In genomic region chr10:69179743-69180524, GRCh38 we compare ENCODE assay signal across 1 cellular context.
TF ChIP-seq lines count a peak whose summit lies in the region.

TSS of gene SUPV3L1 (plus strand) at chr10:69180234. CDS start at chr10:69180292, 58 bp downstream.

TF ChIP-seq in K562, 482 proteins besides CTCF, POLR2A, EP300 and RAD21 (continued from another document and continues in another):
- TF ChIP-seq ZNF318 (IDR thresholded peaks at IDR 0.05; ENCODE audit: borderline replicate concordance in 1 of 2, low read depth in 1 of 2) = peak in 1 of 2 experiments; percentile 64; a peak in 1 of 4 replicates
- TF ChIP-seq TAF15 (IDR thresholded peaks at IDR 0.05; ENCODE audit: low read depth, low read length) = no peak
- peak; percentile 2; the same call in 1 of the 2 replicates for TF ChIP-seq FOXJ2 (tag; IDR thresholded peaks at IDR 0.05)
- no peak for TF ChIP-seq PURB (CRISPR knock-in tag; IDR thresholded peaks at IDR 0.05; ENCODE audit: low read depth)
- TF ChIP-seq, protein P1, sequence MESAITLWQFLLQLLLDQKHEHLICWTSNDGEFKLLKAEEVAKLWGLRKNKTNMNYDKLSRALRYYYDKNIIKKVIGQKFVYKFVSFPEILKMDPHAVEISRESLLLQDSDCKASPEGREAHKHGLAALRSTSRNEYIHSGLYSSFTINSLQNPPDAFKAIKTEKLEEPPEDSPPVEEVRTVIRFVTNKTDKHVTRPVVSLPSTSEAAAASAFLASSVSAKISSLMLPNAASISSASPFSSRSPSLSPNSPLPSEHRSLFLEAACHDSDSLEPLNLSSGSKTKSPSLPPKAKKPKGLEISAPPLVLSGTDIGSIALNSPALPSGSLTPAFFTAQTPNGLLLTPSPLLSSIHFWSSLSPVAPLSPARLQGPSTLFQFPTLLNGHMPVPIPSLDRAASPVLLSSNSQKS (CRISPR knock-in tag; IDR thresholded peaks at IDR 0.05) = no peak
- TF ChIP-seq, protein P2, sequence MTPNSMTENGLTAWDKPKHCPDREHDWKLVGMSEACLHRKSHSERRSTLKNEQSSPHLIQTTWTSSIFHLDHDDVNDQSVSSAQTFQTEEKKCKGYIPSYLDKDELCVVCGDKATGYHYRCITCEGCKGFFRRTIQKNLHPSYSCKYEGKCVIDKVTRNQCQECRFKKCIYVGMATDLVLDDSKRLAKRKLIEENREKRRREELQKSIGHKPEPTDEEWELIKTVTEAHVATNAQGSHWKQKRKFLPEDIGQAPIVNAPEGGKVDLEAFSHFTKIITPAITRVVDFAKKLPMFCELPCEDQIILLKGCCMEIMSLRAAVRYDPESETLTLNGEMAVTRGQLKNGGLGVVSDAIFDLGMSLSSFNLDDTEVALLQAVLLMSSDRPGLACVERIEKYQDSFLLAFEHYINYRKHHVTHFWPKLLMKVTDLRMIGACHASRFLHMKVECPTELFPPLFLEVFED (CRISPR knock-in tag; conservative IDR thresholded peaks at IDR 0.05) = peak; percentile 93; the same call in 1 of the 2 replicates
- no peak for TF ChIP-seq ZFP36 (IDR thresholded peaks at IDR 0.05; ENCODE audit: low read depth, low read length, partially characterized antibody)
- no peak for TF ChIP-seq GTF3C2 (IDR thresholded peaks at IDR 0.05; ENCODE audit: borderline replicate concordance, extremely low read depth, insufficient read length)
- TF ChIP-seq SMAD1 (IDR thresholded peaks at IDR 0.05; ENCODE audit: low read depth, low read length, partially characterized antibody) = peak; percentile 81
- TF ChIP-seq, protein P3, sequence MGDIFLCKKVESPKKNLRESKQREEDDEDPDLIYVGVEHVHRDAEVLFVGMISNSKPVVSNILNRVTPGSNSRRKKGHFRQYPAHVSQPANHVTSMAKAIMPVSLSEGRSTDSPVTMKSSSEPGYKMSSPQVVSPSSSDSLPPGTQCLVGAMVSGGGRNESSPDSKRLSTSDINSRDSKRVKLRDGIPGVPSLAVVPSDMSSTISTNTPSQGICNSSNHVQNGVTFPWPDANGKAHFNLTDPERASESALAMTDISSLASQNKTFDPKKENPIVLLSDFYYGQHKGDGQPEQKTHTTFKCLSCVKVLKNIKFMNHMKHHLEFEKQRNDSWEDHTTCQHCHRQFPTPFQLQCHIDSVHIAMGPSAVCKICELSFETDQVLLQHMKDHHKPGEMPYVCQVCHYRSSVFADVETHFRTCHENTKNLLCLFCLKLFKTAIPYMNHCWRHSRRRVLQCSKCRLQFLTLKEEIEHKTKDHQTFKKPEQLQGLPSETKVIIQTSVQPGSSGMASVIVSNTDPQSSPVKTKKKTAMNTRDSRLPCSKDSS (IDR thresholded peaks at IDR 0.05; ENCODE audit: low read depth, partially characterized antibody) = no peak
- 0 out of 2 replicates have a peak, but pooled peaks have one; percentile 18 for TF ChIP-seq ELF2 (CRISPR knock-in tag; IDR thresholded peaks at IDR 0.05)
- TF ChIP-seq CLOCK (CRISPR knock-in tag; IDR thresholded peaks at IDR 0.05; ENCODE audit: borderline replicate concordance) = peak; percentile 79; the same call in 1 of the 2 replicates
- TF ChIP-seq HDGF (IDR thresholded peaks at IDR 0.05) = no peak
- no peak; the same call in 1 of the 2 replicates for TF ChIP-seq CHD2 (IDR thresholded peaks at IDR 0.05; ENCODE audit: low read depth, low read length)
- TF ChIP-seq ZNF174 (CRISPR knock-in tag; IDR thresholded peaks at IDR 0.05) = no peak
- no peak for TF ChIP-seq ZNF444 (CRISPR knock-in tag; IDR thresholded peaks at IDR 0.05)
- TF ChIP-seq ZNF644 (tag; IDR thresholded peaks at IDR 0.05; ENCODE audit: low read depth) = peak; percentile 95
- no peak for TF ChIP-seq RBM15 (IDR thresholded peaks at IDR 0.05; ENCODE audit: insufficient read depth, low read length)
- peak; percentile 66; the same call in 1 of the 2 replicates for TF ChIP-seq FOXK1 (CRISPR knock-in tag; IDR thresholded peaks at IDR 0.05; ENCODE audit: borderline replicate concordance)
- TF ChIP-seq, protein P4, sequence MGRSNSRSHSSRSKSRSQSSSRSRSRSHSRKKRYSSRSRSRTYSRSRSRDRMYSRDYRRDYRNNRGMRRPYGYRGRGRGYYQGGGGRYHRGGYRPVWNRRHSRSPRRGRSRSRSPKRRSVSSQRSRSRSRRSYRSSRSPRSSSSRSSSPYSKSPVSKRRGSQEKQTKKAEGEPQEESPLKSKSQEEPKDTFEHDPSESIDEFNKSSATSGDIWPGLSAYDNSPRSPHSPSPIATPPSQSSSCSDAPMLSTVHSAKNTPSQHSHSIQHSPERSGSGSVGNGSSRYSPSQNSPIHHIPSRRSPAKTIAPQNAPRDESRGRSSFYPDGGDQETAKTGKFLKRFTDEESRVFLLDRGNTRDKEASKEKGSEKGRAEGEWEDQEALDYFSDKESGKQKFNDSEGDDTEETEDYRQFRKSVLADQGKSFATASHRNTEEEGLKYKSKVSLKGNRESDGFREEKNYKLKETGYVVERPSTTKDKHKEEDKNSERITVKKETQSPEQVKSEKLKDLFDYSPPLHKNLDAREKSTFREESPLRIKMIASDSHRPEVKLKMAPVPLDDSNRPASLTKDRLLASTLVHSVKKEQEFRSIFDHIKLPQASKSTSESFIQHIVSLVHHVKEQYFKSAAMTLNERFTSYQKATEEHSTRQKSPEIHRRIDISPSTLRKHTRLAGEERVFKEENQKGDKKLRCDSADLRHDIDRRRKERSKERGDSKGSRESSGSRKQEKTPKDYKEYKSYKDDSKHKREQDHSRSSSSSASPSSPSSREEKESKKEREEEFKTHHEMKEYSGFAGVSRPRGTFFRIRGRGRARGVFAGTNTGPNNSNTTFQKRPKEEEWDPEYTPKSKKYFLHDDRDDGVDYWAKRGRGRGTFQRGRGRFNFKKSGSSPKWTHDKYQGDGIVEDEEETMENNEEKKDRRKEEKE (IDR thresholded peaks at IDR 0.05; ENCODE audit: borderline replicate concordance in 1 of 2, control insufficient read depth in 1 of 2, low read depth in 2 of 2, low read length in 1 of 2) = 0 out of 4 replicates have a peak, but pooled peaks of 1 of the 2 experiments have one; percentile 74
- no peak for TF ChIP-seq WHSC1 (IDR thresholded peaks at IDR 0.05; ENCODE audit: low read length)
- no peak for TF ChIP-seq TRIM25 (IDR thresholded peaks at IDR 0.05; ENCODE audit: borderline replicate concordance)
- peak; percentile 88 to 91 for TF ChIP-seq NRF1 (conservative IDR thresholded peaks at IDR 0.05 in 1 of 2, IDR thresholded peaks at IDR 0.05 in 1 of 2)
- TF ChIP-seq SETDB1 (IDR thresholded peaks at IDR 0.05; ENCODE audit: low read length) = no peak
- TF ChIP-seq, protein P5, sequence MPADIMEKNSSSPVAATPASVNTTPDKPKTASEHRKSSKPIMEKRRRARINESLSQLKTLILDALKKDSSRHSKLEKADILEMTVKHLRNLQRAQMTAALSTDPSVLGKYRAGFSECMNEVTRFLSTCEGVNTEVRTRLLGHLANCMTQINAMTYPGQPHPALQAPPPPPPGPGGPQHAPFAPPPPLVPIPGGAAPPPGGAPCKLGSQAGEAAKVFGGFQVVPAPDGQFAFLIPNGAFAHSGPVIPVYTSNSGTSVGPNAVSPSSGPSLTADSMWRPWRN (IDR thresholded peaks at IDR 0.05; ENCODE audit: low read depth) = peak; percentile 48; the same call in 1 of the 2 replicates
- no peak for TF ChIP-seq ZNF436 (CRISPR knock-in tag; IDR thresholded peaks at IDR 0.05)
- TF ChIP-seq BRCA1 (IDR thresholded peaks at IDR 0.05) = no peak
- no peak for TF ChIP-seq BRCA1 (CRISPR knock-in tag; IDR thresholded peaks at IDR 0.05)
- no peak for TF ChIP-seq HDAC6 (IDR thresholded peaks at IDR 0.05; ENCODE audit: low read depth, low read length)
- TF ChIP-seq OTX1 (CRISPR knock-in tag; IDR thresholded peaks at IDR 0.05) = peak; percentile 15; the same call in 1 of the 2 replicates
- TF ChIP-seq TGIF2 (CRISPR knock-in tag; IDR thresholded peaks at IDR 0.05) = no peak
